ENCODE assay signal across 1 cellular context in genomic region chr9:112380771-112381181, GRCh38.
TF ChIP-seq lines count a peak whose summit lies in the region.

No MANE protein-coding gene starts in this region.

TF ChIP-seq in K562, 482 proteins besides CTCF, POLR2A, EP300 and RAD21 (continued from another document and continues in another):
- no peak for TF ChIP-seq IRF1 (CRISPR knock-in tag; IDR thresholded peaks at IDR 0.05; ENCODE audit: borderline replicate concordance)
- TF ChIP-seq HINFP (tag; conservative IDR thresholded peaks at IDR 0.05; ENCODE audit: low read depth) = no peak
- TF ChIP-seq MAFG (tag; conservative IDR thresholded peaks at IDR 0.05) = no peak
- no peak for TF ChIP-seq ZBTB2 (IDR thresholded peaks at IDR 0.05)
- TF ChIP-seq ZBTB40 (IDR thresholded peaks at IDR 0.05) = peak; percentile 28; the same call in 1 of the 2 replicates
- TF ChIP-seq ZBTB40 (CRISPR knock-in tag; IDR thresholded peaks at IDR 0.05) = no peak
- TF ChIP-seq TRIM25 (IDR thresholded peaks at IDR 0.05; ENCODE audit: borderline replicate concordance) = no peak
- TF ChIP-seq ILF3 (IDR thresholded peaks at IDR 0.05; ENCODE audit: borderline replicate concordance) = no peak
- no peak for TF ChIP-seq HOXB6 (CRISPR knock-in tag; IDR thresholded peaks at IDR 0.05; ENCODE audit: borderline replicate concordance)
- TF ChIP-seq MEIS2 (IDR thresholded peaks at IDR 0.05; ENCODE audit: partially characterized antibody) = peak; percentile 65
- peak; percentile 77 for TF ChIP-seq ETV1 (tag; conservative IDR thresholded peaks at IDR 0.05; ENCODE audit: low read depth)
- TF ChIP-seq TFAM (CRISPR knock-in tag; conservative IDR thresholded peaks at IDR 0.05) = no peak
- TF ChIP-seq NFIC (IDR thresholded peaks at IDR 0.05) = 0 out of 2 replicates have a peak, but pooled peaks have one; percentile 19
- TF ChIP-seq TAF7 (tag; IDR thresholded peaks at IDR 0.05) = no peak
- TF ChIP-seq CREB1 (IDR thresholded peaks at IDR 0.05) = no peak
- TF ChIP-seq CREB1 (CRISPR knock-in tag; IDR thresholded peaks at IDR 0.05) = 0 out of 2 replicates have a peak, but pooled peaks have one; percentile 8
- TF ChIP-seq NR2C2 (CRISPR knock-in tag; IDR thresholded peaks at IDR 0.05) = no peak
- TF ChIP-seq NR2C2 (tag; IDR thresholded peaks at IDR 0.05) = no peak
- no peak for TF ChIP-seq SIX5 (IDR thresholded peaks at IDR 0.05; ENCODE audit: borderline replicate concordance in 1 of 2, insufficient read depth in 1 of 2, low read depth in 1 of 2, low read length in 2 of 2)
- TF ChIP-seq CHD7 (IDR thresholded peaks at IDR 0.05; ENCODE audit: low read depth, low read length) = no peak
- TF ChIP-seq CBX3 (IDR thresholded peaks at IDR 0.05; ENCODE audit: borderline replicate concordance in 1 of 2, low read length in 2 of 2) = no peak
- no peak for TF ChIP-seq SIN3B (IDR thresholded peaks at IDR 0.05; ENCODE audit: low read depth)
